In genomic region chr5:90308787-90309585, GRCh38 we compare ENCODE assay signal across 1 cellular context.
TF ChIP-seq lines count a peak whose summit lies in the region.

No MANE protein-coding gene starts in this region.

TF ChIP-seq in K562, 482 proteins besides CTCF, POLR2A, EP300 and RAD21 (continued from another document):
- TF ChIP-seq ZNF318 (IDR thresholded peaks at IDR 0.05; ENCODE audit: borderline replicate concordance in 1 of 2, low read depth in 1 of 2) = no peak
- no peak for TF ChIP-seq MITF (IDR thresholded peaks at IDR 0.05)
- TF ChIP-seq, protein P1, sequence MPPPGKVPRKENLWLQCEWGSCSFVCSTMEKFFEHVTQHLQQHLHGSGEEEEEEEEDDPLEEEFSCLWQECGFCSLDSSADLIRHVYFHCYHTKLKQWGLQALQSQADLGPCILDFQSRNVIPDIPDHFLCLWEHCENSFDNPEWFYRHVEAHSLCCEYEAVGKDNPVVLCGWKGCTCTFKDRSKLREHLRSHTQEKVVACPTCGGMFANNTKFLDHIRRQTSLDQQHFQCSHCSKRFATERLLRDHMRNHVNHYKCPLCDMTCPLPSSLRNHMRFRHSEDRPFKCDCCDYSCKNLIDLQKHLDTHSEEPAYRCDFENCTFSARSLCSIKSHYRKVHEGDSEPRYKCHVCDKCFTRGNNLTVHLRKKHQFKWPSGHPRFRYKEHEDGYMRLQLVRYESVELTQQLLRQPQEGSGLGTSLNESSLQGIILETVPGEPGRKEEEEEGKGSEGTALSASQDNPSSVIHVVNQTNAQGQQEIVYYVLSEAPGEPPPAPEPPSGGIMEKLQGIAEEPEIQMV (tag; conservative IDR thresholded peaks at IDR 0.05; ENCODE audit: low read depth) = no peak
- TF ChIP-seq ATF3 (IDR thresholded peaks at IDR 0.05) = no peak
- TF ChIP-seq ATF3 (CRISPR knock-in tag; conservative IDR thresholded peaks at IDR 0.05) = no peak
